ENCODE assay signal across 23 cellular contexts in the genomic region with DNA sequence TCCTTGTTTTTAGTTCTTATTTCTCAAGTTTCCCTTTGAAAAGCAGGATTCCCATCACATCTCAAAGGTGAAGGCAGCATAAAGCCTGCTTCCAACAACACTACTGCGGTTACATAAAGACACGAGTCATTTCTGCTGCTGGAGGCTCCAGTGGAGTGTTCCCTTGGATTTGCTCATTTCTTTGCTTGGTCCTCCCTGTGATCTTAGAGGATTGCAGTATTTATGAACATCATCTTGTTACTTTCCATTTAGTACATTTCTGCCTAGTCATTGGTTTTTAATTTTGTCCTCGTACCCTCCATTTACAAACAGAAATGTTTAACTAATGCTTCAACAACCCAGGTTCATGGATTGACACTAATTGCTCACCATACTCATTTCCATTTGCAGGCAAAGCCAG.
A peak's percentile ranks its signal among the peaks of the same experiment; 100 is the strongest.
DNase-seq lines count a peak whose midpoint lies in the region; ATAC-seq, FAIRE-seq and TF ChIP-seq lines count a peak whose summit lies in the region.
"Had no signal": no experiment of that assay in that cellular context is flagged by ENCODE, and none has a peak within 500 bp of the region (broad histone marks: within the 10 kb centered on the region; RNA-seq: fewer than 3 reads in every experiment).

No MANE protein-coding gene starts in this region.

- no TSS peak for BruUV-seq in K562 (replicated peaks; lab: Mats Ljungman, UMichigan)

- in situ Hi-C loops in K562 (cut with MboI) = no loop called here

- WGBS in K562 (ENCODE audit: insufficient coverage, low coverage, missing lambda C conversion rate) = 32% methylated on average over 3 of the region's 3 CpGs

- no peak for TF ChIP-seq RAD21 in K562 (CRISPR knock-in tag; conservative IDR thresholded peaks at IDR 0.05 in 1 of 2, IDR thresholded peaks at IDR 0.05 in 1 of 2)

- intact Hi-C loops in K562 (cut with micrococcal nuclease) = no loop called here
- intact Hi-C loops in sciatic nerve (cut with DNase I) = loop anchor here (5.0 kb wide), 1 partner anchor 1508 kb away; no protein-coding TSS in a partner anchor

- TF ChIP-seq CTCF in AG10803 (conservative IDR thresholded peaks at IDR 0.05; ENCODE audit: low read length) = no peak
- TF ChIP-seq CTCF in K562 (IDR thresholded peaks at IDR 0.05 in 2 of 3, conservative IDR thresholded peaks at IDR 0.05 in 1 of 3; ENCODE audit: insufficient read depth in 2 of 3, low read depth in 1 of 3, low read length in 3 of 3) = no peak
- TF ChIP-seq CTCF in nephron progenitor cell (IDR thresholded peaks at IDR 0.05) = no peak

- H3K4me1 Mint-ChIP-seq in nephron progenitor cell = peaks cover 11% of the 10 kb centered on the region

- H3K36me3 ChIP-seq in K562 (ENCODE audit: control insufficient read depth, insufficient read depth, low read length) = no peaks in the 10 kb centered on the region
- H3K36me3 ChIP-seq: BLaER1, SJCRH30 had no signal

- no peaks in the 10 kb centered on the region for H3K9me3 ChIP-seq in K562 (replicated peaks; ENCODE audit: control insufficient read depth, insufficient read depth, low read depth, low read length)
- H3K9me3 ChIP-seq: BLaER1, SJCRH30 had no signal

- H3K79me2 ChIP-seq in K562 (ENCODE audit: control insufficient read depth, insufficient read depth, low read length) = no peaks in the 10 kb centered on the region

- H3K4me2 ChIP-seq in K562 (ENCODE audit: insufficient read depth, low read length) = no peak overlapping the region
- H3K4me2 ChIP-seq: BLaER1 had no signal

- H3K9me3 Mint-ChIP-seq in nephron progenitor cell = peaks cover 5% of the 10 kb centered on the region
- H3K9me3 Mint-ChIP-seq: CD4-positive, alpha-beta T cell had no signal

- peak overlapping the region; percentile 17 for H3K27ac Mint-ChIP-seq in nephron progenitor cell
- H3K27ac Mint-ChIP-seq: CD4-positive, alpha-beta T cell had no signal

- CTCF ChIA-PET in K562 (lab: Yijun Ruan, JAX; ENCODE audit: low intra/inter-chr PET ratio) = no interaction called here

- no peak overlapping the region for H3K9ac ChIP-seq in K562 (ENCODE audit: insufficient read depth in 1 of 2, low read depth in 2 of 2, low read length in 2 of 2)
- H3K9ac ChIP-seq: BLaER1 had no signal

- H2AFZ ChIP-seq in K562 (ENCODE audit: low read depth, low read length) = peak overlapping the region; percentile 73

- H3K36me3 Mint-ChIP-seq in nephron progenitor cell (ENCODE audit: low read depth) = peaks cover 15% of the 10 kb centered on the region

- no peak overlapping the region for H3K27ac ChIP-seq in K562 (ENCODE audit: extremely low read depth, low read depth, low read length)
- H3K27ac ChIP-seq: BLaER1, SJCRH30 had no signal

- H3K4me1 ChIP-seq in K562 (replicated peaks in 1 of 2; ENCODE audit: control insufficient read depth in 2 of 2, insufficient read depth in 2 of 2, low read length in 2 of 2) = peaks cover 0 to 49% of the 10 kb centered on the region in 2 experiments; a peak in 2 of 5 replicates
- H3K4me1 ChIP-seq: BLaER1, SJCRH30 had no signal

- TF ChIP-seq POLR2A in K562 (conservative IDR thresholded peaks at IDR 0.05) = no peak

- FAIRE-seq in K562 (lab: Jason Lieb, UNC) = no peak
- FAIRE-seq: GM12891, H54, RCC 7860 had no signal

- POLR2A ChIA-PET in K562 (lab: Yijun Ruan, JAX) = interaction anchor here (1.4 kb wide), 1 partner anchor 10 kb away, joined by 3 read pairs; no protein-coding TSS in a partner anchor

- no peak for TF ChIP-seq EP300 in K562 (IDR thresholded peaks at IDR 0.05; ENCODE audit: low read length)

- H3K4me3 Mint-ChIP-seq in nephron progenitor cell = no peak overlapping the region
- H3K4me3 Mint-ChIP-seq: CD4-positive, alpha-beta T cell had no signal

- peaks cover 7% of the 10 kb centered on the region for H3K27me3 Mint-ChIP-seq in nephron progenitor cell (ENCODE audit: low read depth, poor library complexity)
- H3K27me3 Mint-ChIP-seq: CD4-positive, alpha-beta T cell had no signal

- ATAC-seq in K562 = no peak
- no peak for ATAC-seq in GM21529 (IDR thresholded peaks at IDR 0.05; ENCODE audit: unreplicated experiment)
- ATAC-seq in GM21576 (IDR thresholded peaks at IDR 0.05; ENCODE audit: unreplicated experiment) = no peak
- no peak for ATAC-seq in sciatic nerve

- no peaks in the 10 kb centered on the region for H4K20me1 ChIP-seq in K562 (replicated peaks; ENCODE audit: control insufficient read depth, insufficient read depth, low read length)
- H4K20me1 ChIP-seq: BLaER1 had no signal

- no peaks in the 10 kb centered on the region for H3K27me3 ChIP-seq in K562 (ENCODE audit: control insufficient read depth in 2 of 2, insufficient read depth in 2 of 2, low read length in 2 of 2)
- H3K27me3 ChIP-seq: BLaER1 had no signal

- DNase-seq in AG10803 (ENCODE audit: low read depth) = peak; percentile 3
- DNase-seq in H4 (ENCODE audit: low spot score) = peak; percentile 10
- no peak for DNase-seq in K562 (ENCODE audit: extremely low read depth in 1 of 4, low spot score in 3 of 4)
- no peak for DNase-seq in nephron progenitor cell
- DNase-seq in sciatic nerve (ENCODE audit: low spot score) = no peak
- DNase-seq: CD4-positive, alpha-beta T cell; COR-L47; DMS 273 treated with DMSO at 0.1 percent for 48 hours; DMS79 treated with DMSO at 0.1 percent for 48 hours; MM.1S; NCI-H1092; NCI-H1436; NCI-H187 treated with DMSO at 0.1 percent for 48 hours; NCI-H2107; NCI-H510A; NCI-H748 treated with DMSO at 0.1 percent for 48 hours; SJCRH30 had no signal

- no peaks in the 10 kb centered on the region for H3K9me1 ChIP-seq in K562 (ENCODE audit: control insufficient read depth, insufficient read depth, low read length)

- no peak overlapping the region for H3K4me3 ChIP-seq in AG10803 (ENCODE audit: low read length)
- H3K4me3 ChIP-seq in K562 = no peak overlapping the region
- H3K4me3 ChIP-seq: BLaER1, SJCRH30 had no signal

TF ChIP-seq in K562, 482 proteins besides CTCF, POLR2A, EP300 and RAD21:
- TF ChIP-seq ZNF263 (CRISPR knock-in tag; IDR thresholded peaks at IDR 0.05; ENCODE audit: borderline replicate concordance) = peak; percentile 73; the same call in 1 of the 2 replicates
- no peak for TF ChIP-seq ZNF253 (CRISPR knock-in tag; conservative IDR thresholded peaks at IDR 0.05)
- TF ChIP-seq, protein P1, sequence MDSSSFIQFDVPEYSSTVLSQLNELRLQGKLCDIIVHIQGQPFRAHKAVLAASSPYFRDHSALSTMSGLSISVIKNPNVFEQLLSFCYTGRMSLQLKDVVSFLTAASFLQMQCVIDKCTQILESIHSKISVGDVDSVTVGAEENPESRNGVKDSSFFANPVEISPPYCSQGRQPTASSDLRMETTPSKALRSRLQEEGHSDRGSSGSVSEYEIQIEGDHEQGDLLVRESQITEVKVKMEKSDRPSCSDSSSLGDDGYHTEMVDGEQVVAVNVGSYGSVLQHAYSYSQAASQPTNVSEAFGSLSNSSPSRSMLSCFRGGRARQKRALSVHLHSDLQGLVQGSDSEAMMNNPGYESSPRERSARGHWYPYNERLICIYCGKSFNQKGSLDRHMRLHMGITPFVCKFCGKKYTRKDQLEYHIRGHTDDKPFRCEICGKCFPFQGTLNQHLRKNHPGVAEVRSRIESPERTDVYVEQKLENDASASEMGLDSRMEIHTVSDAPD (CRISPR knock-in tag; IDR thresholded peaks at IDR 0.05) = no peak
- peak; percentile 50 for TF ChIP-seq MAFG (tag; conservative IDR thresholded peaks at IDR 0.05)
- no peak for TF ChIP-seq POLR2H (tag; IDR thresholded peaks at IDR 0.05; ENCODE audit: low read depth)
- TF ChIP-seq MAFF (IDR thresholded peaks at IDR 0.05; ENCODE audit: low read length) = peak; percentile 15; the same call in 1 of the 2 replicates
- TF ChIP-seq NFE2 (IDR thresholded peaks at IDR 0.05; ENCODE audit: low read depth) = peak; percentile 33; the same call in 1 of the 2 replicates
- no peak for TF ChIP-seq ARNT (IDR thresholded peaks at IDR 0.05)
- no peak for TF ChIP-seq ZNF384 (IDR thresholded peaks at IDR 0.05; ENCODE audit: low read depth, low read length)
- TF ChIP-seq ZNF707 (CRISPR knock-in tag; conservative IDR thresholded peaks at IDR 0.05) = no peak
- no peak for TF ChIP-seq ZNF3 (CRISPR knock-in tag; IDR thresholded peaks at IDR 0.05)
- TF ChIP-seq ZNF316 (IDR thresholded peaks at IDR 0.05) = peak; percentile 65
- peak; percentile 37; the same call in 1 of the 2 replicates for TF ChIP-seq C11orf30 (IDR thresholded peaks at IDR 0.05; ENCODE audit: low read depth)
- TF ChIP-seq ZNF644 (tag; IDR thresholded peaks at IDR 0.05; ENCODE audit: low read depth) = no peak
- TF ChIP-seq, protein P2, sequence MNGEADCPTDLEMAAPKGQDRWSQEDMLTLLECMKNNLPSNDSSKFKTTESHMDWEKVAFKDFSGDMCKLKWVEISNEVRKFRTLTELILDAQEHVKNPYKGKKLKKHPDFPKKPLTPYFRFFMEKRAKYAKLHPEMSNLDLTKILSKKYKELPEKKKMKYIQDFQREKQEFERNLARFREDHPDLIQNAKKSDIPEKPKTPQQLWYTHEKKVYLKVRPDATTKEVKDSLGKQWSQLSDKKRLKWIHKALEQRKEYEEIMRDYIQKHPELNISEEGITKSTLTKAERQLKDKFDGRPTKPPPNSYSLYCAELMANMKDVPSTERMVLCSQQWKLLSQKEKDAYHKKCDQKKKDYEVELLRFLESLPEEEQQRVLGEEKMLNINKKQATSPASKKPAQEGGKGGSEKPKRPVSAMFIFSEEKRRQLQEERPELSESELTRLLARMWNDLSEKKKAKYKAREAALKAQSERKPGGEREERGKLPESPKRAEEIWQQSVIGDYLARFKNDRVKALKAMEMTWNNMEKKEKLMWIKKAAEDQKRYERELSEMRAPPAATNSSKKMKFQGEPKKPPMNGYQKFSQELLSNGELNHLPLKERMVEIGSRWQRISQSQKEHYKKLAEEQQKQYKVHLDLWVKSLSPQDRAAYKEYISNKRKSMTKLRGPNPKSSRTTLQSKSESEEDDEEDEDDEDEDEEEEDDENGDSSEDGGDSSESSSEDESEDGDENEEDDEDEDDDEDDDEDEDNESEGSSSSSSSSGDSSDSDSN (IDR thresholded peaks at IDR 0.05; ENCODE audit: borderline replicate concordance in 1 of 2, low read depth in 2 of 2, low read length in 2 of 2) = no peak

Comparison
In these comparisons a context has a peak if more than half of its experiments do, and no peak if none do; other contexts are left out.
1. DNase-seq: peak in AG10803 (single experiment) and H4 (single experiment); none in K562 (0 of 4), nephron progenitor cell (single experiment) and sciatic nerve (single experiment).